1 cellular context compared by ENCODE assay signal in genomic region chr1:22971161-22972062, GRCh38.
TF ChIP-seq lines count a peak whose summit lies in the region.

No MANE protein-coding gene starts in this region.

TF ChIP-seq in HEK293, 187 proteins besides CTCF, POLR2A, EP300 and RAD21 (continued from another document):
- TF ChIP-seq ELK4 (IDR thresholded peaks at IDR 0.05; ENCODE audit: borderline replicate concordance, low read depth, low read length) (no peak), SP2 (tag by site-specific recombination; IDR thresholded peaks at IDR 0.05) (no peak), ZNF768 (tag by site-specific recombination; IDR thresholded peaks at IDR 0.05) (no peak), IKZF3 (tag by site-specific recombination; IDR thresholded peaks at IDR 0.05) (no peak), SP3 (tag by site-specific recombination; IDR thresholded peaks at IDR 0.05) (no peak), ZNF704 (tag by site-specific recombination; IDR thresholded peaks at IDR 0.05) (no peak), YY1 (tag by site-specific recombination; IDR thresholded peaks at IDR 0.05) (no peak), ZNF776 (tag by site-specific recombination; IDR thresholded peaks at IDR 0.05; ENCODE audit: borderline replicate concordance) (no peak), ZEB2 (tag by site-specific recombination; IDR thresholded peaks at IDR 0.05) (no peak), ZNF521 (tag by site-specific recombination; IDR thresholded peaks at IDR 0.05) (no peak), TRIM28 (IDR thresholded peaks at IDR 0.05; ENCODE audit: borderline replicate concordance, low read length) (peak; percentile 94), SETDB1 (IDR thresholded peaks at IDR 0.05; ENCODE audit: insufficient read length, low read length) (peak; percentile 12), FEZF1 (tag by site-specific recombination; IDR thresholded peaks at IDR 0.05) (no peak), MZF1 (tag by site-specific recombination; IDR thresholded peaks at IDR 0.05; ENCODE audit: borderline replicate concordance) (no peak), PATZ1 (tag by site-specific recombination; IDR thresholded peaks at IDR 0.05) (peak; percentile 36; the same call in 1 of the 2 replicates), ZNF18 (tag by site-specific recombination; IDR thresholded peaks at IDR 0.05) (no peak), BCL11B (tag by site-specific recombination; IDR thresholded peaks at IDR 0.05; ENCODE audit: low read depth) (no peak), ZNF157 (tag by site-specific recombination; IDR thresholded peaks at IDR 0.05) (no peak), ZFP69B (tag by site-specific recombination; IDR thresholded peaks at IDR 0.05) (no peak), ZBTB21 (tag by site-specific recombination; IDR thresholded peaks at IDR 0.05) (no peak), OSR2 (tag by site-specific recombination; IDR thresholded peaks at IDR 0.05) (0 out of 2 replicates have a peak, but pooled peaks have one; percentile 34), SCRT2 (tag by site-specific recombination; IDR thresholded peaks at IDR 0.05) (peak; percentile 32; the same call in 1 of the 2 replicates), ZNF362 (tag by site-specific recombination; IDR thresholded peaks at IDR 0.05) (no peak), HIC1 (tag by site-specific recombination; IDR thresholded peaks at IDR 0.05) (no peak), BCL11A (tag by site-specific recombination; IDR thresholded peaks at IDR 0.05; ENCODE audit: low read depth) (no peak), ZNF626 (tag by site-specific recombination; IDR thresholded peaks at IDR 0.05) (no peak)
